In genomic region chr1:78872801-78873200, GRCh38 we compare ENCODE assay signal across 7 cellular contexts.
DNase-seq lines count a peak whose midpoint lies in the region; FAIRE-seq and TF ChIP-seq lines count a peak whose summit lies in the region.
"Not testable (repeated sequence)": the region's sequence is repeated elsewhere in the genome, so short reads cannot be mapped to it uniquely, and the experiment has no call there.

No MANE protein-coding gene starts in this region.

- not testable (repeated sequence) for H3K79me2 ChIP-seq in astrocyte (ENCODE audit: insufficient read depth, low read length)

- H3K9me3 ChIP-seq in astrocyte (ENCODE audit: insufficient read depth, low read depth, low read length): not testable (repeated sequence)

- H3K27ac Mint-ChIP-seq in astrocyte (ENCODE audit: unreplicated experiment): peak overlapping the region; percentile 100

- H3K27ac ChIP-seq in RWPE1: not testable (repeated sequence)
- H3K27ac ChIP-seq in astrocyte (ENCODE audit: low read depth, low read length): peak overlapping the region; percentile 33

- H3K9me3 Mint-ChIP-seq in astrocyte (ENCODE audit: unreplicated experiment): peaks cover 15% of the 10 kb centered on the region

- TF ChIP-seq CTCF in RWPE1 (conservative IDR thresholded peaks at IDR 0.05; ENCODE audit: low read depth); astrocyte (IDR thresholded peaks at IDR 0.05; ENCODE audit: insufficient read depth, low read depth, low read length); choroid plexus epithelial cell (conservative IDR thresholded peaks at IDR 0.05; ENCODE audit: low read depth, low read length); foreskin fibroblast (IDR thresholded peaks at IDR 0.05; ENCODE audit: low read depth, low read length): not testable (repeated sequence)

- peak; percentile 83 for DNase-seq in EL
- DNase-seq in HS-5 (ENCODE audit: low read depth): peak; percentile 13
- DNase-seq in RWPE1 (ENCODE audit: low spot score): peak; percentile 15
- DNase-seq in astrocyte (ENCODE audit: low read depth): peak; percentile 70
- peak; percentile 60 for DNase-seq in choroid plexus epithelial cell (ENCODE audit: low read depth)
- peak; percentile 23 to 39 for DNase-seq in foreskin fibroblast
- DNase-seq in non-pigmented ciliary epithelial cell (ENCODE audit: low read depth): peak; percentile 34

- not testable (repeated sequence) for H3K9ac ChIP-seq in astrocyte (ENCODE audit: low read length)

- FAIRE-seq in astrocyte (lab: Jason Lieb, UNC): not testable (repeated sequence)

- not testable (repeated sequence) for H3K27me3 Mint-ChIP-seq in astrocyte (ENCODE audit: low read depth, unreplicated experiment)

- H3K4me3 ChIP-seq in astrocyte (ENCODE audit: insufficient read depth, low read depth, low read length); choroid plexus epithelial cell (ENCODE audit: low read depth, low read length); foreskin fibroblast (ENCODE audit: low read depth in 1 of 2, low read length in 2 of 2): not testable (repeated sequence)

- H2AFZ ChIP-seq in astrocyte (ENCODE audit: low read depth, low read length): peak overlapping the region; percentile 41

- peaks cover 18% of the 10 kb centered on the region for H3K4me1 Mint-ChIP-seq in astrocyte (ENCODE audit: low read depth, unreplicated experiment)

- peak overlapping the region; percentile 46 for H3K4me2 ChIP-seq in astrocyte (ENCODE audit: low read length)

- H3K4me1 ChIP-seq in astrocyte (ENCODE audit: insufficient read depth, low read length): not testable (repeated sequence)

- CTCF ChIA-PET in RWPE1 (lab: Yijun Ruan, JAX): not testable (repeated sequence)

- not testable (repeated sequence) for H3K36me3 Mint-ChIP-seq in astrocyte (ENCODE audit: low read depth, unreplicated experiment)

- not testable (repeated sequence) for H4K20me1 ChIP-seq in astrocyte (ENCODE audit: insufficient read depth, low read length)

- not testable (repeated sequence) for H3K27me3 ChIP-seq in astrocyte (ENCODE audit: insufficient read depth, low read length)

- H3K36me3 ChIP-seq in astrocyte (ENCODE audit: insufficient read depth, low read length): not testable (repeated sequence)

- not testable (repeated sequence) for H3K4me3 Mint-ChIP-seq in astrocyte (ENCODE audit: unreplicated experiment)

- POLR2A ChIA-PET in RWPE1 (lab: Yijun Ruan, JAX; ENCODE audit: low non-redundant PET): not testable (repeated sequence)

Comparison
In these comparisons a context has a peak if more than half of its experiments do, and no peak if none do; other contexts are left out.
1. DNase-seq: peak in every context shown above with its lines; median percentile 83 in EL; 70 in astrocyte; 60 in choroid plexus epithelial cell; 34 in non-pigmented ciliary epithelial cell; 31 in foreskin fibroblast; 15 in RWPE1; 13 in HS-5.